In genomic region chr5:68048529-68048928, GRCh38 we compare ENCODE assay signal across 1 cellular context.
TF ChIP-seq lines count a peak whose summit lies in the region.

No MANE protein-coding gene starts in this region.

TF ChIP-seq in IMR-90, 13 proteins besides CTCF, POLR2A, EP300 and RAD21:
- no peak for TF ChIP-seq BHLHE40 (IDR thresholded peaks at IDR 0.05; ENCODE audit: low read depth, low read length)
- TF ChIP-seq MAZ (IDR thresholded peaks at IDR 0.05; ENCODE audit: borderline replicate concordance, low read depth, low read length), result no peak
TF ChIP-seq in IMR-90: peak in this region for 0.
